ENCODE assay signal across 1 cellular context in the genomic region with DNA sequence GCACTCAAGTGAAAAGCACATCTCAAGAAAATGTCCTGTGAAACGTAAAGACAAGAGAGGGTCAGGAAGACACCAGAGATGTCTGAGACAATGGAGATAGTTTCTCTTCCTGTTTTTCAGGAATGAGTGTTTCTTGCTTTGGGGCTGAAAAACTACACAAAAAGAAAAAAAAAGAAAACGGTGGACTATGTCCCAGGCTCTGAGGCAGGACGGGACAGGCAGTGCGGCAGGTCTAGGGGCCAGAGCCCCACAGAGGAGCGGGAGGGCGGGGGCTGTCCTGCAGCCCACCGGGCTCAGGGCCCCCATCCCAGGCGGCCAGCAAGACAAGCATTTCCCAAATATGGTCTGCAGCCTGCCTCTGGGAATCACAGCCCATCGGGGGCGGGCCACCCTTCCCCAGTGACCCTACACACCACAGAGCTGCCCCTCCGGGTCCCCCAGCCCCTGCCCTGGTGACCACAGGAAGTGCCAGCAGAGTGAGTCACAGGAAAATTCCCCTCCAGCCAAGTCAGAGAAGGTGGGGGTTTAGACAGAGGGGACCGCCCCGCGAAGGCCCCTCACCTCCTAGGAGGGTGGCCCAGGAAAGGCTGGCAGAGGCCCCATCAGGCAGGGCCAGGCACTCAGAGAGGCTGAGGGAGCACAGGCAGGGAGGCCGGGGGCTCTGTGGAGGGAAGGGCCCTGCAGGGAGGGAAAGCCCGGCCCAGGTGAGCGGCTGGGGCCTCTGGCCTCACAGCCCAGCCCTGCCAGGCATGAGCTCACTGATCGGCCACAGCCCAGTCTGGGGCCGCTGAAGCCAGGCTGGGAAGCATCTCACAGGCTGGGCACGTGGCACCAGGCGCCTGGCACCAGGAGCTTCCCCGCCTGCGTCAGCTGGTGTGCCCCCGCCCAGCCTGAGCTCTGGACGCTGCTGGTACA.
TF ChIP-seq lines count a peak whose summit lies in the region.

No MANE protein-coding gene starts in this region.

TF ChIP-seq in HepG2, 621 proteins besides CTCF, POLR2A, EP300 and RAD21 (continued from another document and continues in another):
- TF ChIP-seq, protein P1, sequence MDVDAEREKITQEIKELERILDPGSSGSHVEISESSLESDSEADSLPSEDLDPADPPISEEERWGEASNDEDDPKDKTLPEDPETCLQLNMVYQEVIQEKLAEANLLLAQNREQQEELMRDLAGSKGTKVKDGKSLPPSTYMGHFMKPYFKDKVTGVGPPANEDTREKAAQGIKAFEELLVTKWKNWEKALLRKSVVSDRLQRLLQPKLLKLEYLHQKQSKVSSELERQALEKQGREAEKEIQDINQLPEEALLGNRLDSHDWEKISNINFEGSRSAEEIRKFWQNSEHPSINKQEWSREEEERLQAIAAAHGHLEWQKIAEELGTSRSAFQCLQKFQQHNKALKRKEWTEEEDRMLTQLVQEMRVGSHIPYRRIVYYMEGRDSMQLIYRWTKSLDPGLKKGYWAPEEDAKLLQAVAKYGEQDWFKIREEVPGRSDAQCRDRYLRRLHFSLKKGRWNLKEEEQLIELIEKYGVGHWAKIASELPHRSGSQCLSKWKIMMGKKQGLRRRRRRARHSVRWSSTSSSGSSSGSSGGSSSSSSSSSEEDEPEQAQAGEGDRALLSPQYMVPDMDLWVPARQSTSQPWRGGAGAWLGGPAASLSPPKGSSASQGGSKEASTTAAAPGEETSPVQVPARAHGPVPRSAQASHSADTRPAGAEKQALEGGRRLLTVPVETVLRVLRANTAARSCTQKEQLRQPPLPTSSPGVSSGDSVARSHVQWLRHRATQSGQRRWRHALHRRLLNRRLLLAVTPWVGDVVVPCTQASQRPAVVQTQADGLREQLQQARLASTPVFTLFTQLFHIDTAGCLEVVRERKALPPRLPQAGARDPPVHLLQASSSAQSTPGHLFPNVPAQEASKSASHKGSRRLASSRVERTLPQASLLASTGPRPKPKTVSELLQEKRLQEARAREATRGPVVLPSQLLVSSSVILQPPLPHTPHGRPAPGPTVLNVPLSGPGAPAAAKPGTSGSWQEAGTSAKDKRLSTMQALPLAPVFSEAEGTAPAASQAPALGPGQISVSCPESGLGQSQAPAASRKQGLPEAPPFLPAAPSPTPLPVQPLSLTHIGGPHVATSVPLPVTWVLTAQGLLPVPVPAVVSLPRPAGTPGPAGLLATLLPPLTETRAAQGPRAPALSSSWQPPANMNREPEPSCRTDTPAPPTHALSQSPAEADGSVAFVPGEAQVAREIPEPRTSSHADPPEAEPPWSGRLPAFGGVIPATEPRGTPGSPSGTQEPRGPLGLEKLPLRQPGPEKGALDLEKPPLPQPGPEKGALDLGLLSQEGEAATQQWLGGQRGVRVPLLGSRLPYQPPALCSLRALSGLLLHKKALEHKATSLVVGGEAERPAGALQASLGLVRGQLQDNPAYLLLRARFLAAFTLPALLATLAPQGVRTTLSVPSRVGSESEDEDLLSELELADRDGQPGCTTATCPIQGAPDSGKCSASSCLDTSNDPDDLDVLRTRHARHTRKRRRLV (CRISPR knock-in tag; IDR thresholded peaks at IDR 0.05), result peak; percentile 95
- TF ChIP-seq ZNF558 (CRISPR knock-in tag; IDR thresholded peaks at IDR 0.05; ENCODE audit: borderline replicate concordance) (peak; percentile 66; the same call in 1 of the 2 replicates), ZMYM2 (CRISPR knock-in tag; IDR thresholded peaks at IDR 0.05) (peak; percentile 99), ZFP1 (CRISPR knock-in tag; IDR thresholded peaks at IDR 0.05) (peak; percentile 88; the same call in 1 of the 2 replicates), JUN (CRISPR knock-in tag; IDR thresholded peaks at IDR 0.05) (peak; percentile 99), ZNF75D (CRISPR knock-in tag; IDR thresholded peaks at IDR 0.05; ENCODE audit: borderline replicate concordance) (no peak), IRX3 (CRISPR knock-in tag; IDR thresholded peaks at IDR 0.05; ENCODE audit: borderline replicate concordance, low read depth) (0 out of 2 replicates have a peak, but pooled peaks have one; percentile 19), HDAC6 (IDR thresholded peaks at IDR 0.05; ENCODE audit: low read depth, low read length) (no peak), SMYD3 (CRISPR knock-in tag; IDR thresholded peaks at IDR 0.05) (no peak), POLR2G (IDR thresholded peaks at IDR 0.05; ENCODE audit: low read depth, low read length) (peak; percentile 94), ZEB1 (IDR thresholded peaks at IDR 0.05; ENCODE audit: insufficient replicate concordance, low read depth) (peak; percentile 90), SIN3B (IDR thresholded peaks at IDR 0.05; ENCODE audit: low read length) (no peak), FOXO1 (CRISPR knock-in tag; IDR thresholded peaks at IDR 0.05) (peak; percentile 51; the same call in 1 of the 2 replicates), TOPORS (CRISPR knock-in tag; IDR thresholded peaks at IDR 0.05) (no peak), ZNF143 (CRISPR knock-in tag; IDR thresholded peaks at IDR 0.05) (peak; percentile 57), ZFP36 (IDR thresholded peaks at IDR 0.05; ENCODE audit: borderline replicate concordance, low read depth, low read length, partially characterized antibody) (peak; percentile 7), SKI (IDR thresholded peaks at IDR 0.05; ENCODE audit: partially characterized antibody) (peak; percentile 81), GABPB1 (CRISPR knock-in tag; IDR thresholded peaks at IDR 0.05) (peak; percentile 94), SPEN (CRISPR knock-in tag; IDR thresholded peaks at IDR 0.05; ENCODE audit: low read depth) (peak; percentile 71), NR2C2 (CRISPR knock-in tag; IDR thresholded peaks at IDR 0.05; ENCODE audit: borderline replicate concordance) (peak; percentile 87), XRCC5 (optimal IDR thresholded peaks at IDR 0.05; ENCODE audit: low read length) (peak; percentile 98), KLF12 (CRISPR knock-in tag; IDR thresholded peaks at IDR 0.05; ENCODE audit: borderline replicate concordance) (no peak), ZNF232 (CRISPR knock-in tag; IDR thresholded peaks at IDR 0.05; ENCODE audit: borderline replicate concordance) (peak; percentile 86), SIX1 (CRISPR knock-in tag; IDR thresholded peaks at IDR 0.05; ENCODE audit: borderline replicate concordance) (peak; percentile 29; the same call in 1 of the 2 replicates), ONECUT2 (CRISPR knock-in tag; IDR thresholded peaks at IDR 0.05) (no peak)
- TF ChIP-seq, protein P2, sequence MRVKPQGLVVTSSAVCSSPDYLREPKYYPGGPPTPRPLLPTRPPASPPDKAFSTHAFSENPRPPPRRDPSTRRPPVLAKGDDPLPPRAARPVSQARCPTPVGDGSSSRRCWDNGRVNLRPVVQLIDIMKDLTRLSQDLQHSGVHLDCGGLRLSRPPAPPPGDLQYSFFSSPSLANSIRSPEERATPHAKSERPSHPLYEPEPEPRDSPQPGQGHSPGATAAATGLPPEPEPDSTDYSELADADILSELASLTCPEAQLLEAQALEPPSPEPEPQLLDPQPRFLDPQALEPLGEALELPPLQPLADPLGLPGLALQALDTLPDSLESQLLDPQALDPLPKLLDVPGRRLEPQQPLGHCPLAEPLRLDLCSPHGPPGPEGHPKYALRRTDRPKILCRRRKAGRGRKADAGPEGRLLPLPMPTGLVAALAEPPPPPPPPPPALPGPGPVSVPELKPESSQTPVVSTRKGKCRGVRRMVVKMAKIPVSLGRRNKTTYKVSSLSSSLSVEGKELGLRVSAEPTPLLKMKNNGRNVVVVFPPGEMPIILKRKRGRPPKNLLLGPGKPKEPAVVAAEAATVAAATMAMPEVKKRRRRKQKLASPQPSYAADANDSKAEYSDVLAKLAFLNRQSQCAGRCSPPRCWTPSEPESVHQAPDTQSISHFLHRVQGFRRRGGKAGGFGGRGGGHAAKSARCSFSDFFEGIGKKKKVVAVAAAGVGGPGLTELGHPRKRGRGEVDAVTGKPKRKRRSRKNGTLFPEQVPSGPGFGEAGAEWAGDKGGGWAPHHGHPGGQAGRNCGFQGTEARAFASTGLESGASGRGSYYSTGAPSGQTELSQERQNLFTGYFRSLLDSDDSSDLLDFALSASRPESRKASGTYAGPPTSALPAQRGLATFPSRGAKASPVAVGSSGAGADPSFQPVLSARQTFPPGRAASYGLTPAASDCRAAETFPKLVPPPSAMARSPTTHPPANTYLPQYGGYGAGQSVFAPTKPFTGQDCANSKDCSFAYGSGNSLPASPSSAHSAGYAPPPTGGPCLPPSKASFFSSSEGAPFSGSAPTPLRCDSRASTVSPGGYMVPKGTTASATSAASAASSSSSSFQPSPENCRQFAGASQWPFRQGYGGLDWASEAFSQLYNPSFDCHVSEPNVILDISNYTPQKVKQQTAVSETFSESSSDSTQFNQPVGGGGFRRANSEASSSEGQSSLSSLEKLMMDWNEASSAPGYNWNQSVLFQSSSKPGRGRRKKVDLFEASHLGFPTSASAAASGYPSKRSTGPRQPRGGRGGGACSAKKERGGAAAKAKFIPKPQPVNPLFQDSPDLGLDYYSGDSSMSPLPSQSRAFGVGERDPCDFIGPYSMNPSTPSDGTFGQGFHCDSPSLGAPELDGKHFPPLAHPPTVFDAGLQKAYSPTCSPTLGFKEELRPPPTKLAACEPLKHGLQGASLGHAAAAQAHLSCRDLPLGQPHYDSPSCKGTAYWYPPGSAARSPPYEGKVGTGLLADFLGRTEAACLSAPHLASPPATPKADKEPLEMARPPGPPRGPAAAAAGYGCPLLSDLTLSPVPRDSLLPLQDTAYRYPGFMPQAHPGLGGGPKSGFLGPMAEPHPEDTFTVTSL (CRISPR knock-in tag; IDR thresholded peaks at IDR 0.05; ENCODE audit: borderline replicate concordance), result peak; percentile 91
- TF ChIP-seq, protein P3, sequence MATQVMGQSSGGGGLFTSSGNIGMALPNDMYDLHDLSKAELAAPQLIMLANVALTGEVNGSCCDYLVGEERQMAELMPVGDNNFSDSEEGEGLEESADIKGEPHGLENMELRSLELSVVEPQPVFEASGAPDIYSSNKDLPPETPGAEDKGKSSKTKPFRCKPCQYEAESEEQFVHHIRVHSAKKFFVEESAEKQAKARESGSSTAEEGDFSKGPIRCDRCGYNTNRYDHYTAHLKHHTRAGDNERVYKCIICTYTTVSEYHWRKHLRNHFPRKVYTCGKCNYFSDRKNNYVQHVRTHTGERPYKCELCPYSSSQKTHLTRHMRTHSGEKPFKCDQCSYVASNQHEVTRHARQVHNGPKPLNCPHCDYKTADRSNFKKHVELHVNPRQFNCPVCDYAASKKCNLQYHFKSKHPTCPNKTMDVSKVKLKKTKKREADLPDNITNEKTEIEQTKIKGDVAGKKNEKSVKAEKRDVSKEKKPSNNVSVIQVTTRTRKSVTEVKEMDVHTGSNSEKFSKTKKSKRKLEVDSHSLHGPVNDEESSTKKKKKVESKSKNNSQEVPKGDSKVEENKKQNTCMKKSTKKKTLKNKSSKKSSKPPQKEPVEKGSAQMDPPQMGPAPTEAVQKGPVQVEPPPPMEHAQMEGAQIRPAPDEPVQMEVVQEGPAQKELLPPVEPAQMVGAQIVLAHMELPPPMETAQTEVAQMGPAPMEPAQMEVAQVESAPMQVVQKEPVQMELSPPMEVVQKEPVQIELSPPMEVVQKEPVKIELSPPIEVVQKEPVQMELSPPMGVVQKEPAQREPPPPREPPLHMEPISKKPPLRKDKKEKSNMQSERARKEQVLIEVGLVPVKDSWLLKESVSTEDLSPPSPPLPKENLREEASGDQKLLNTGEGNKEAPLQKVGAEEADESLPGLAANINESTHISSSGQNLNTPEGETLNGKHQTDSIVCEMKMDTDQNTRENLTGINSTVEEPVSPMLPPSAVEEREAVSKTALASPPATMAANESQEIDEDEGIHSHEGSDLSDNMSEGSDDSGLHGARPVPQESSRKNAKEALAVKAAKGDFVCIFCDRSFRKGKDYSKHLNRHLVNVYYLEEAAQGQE (IDR thresholded peaks at IDR 0.05; ENCODE audit: borderline replicate concordance in 1 of 2, low read depth in 1 of 2, low read length in 2 of 2), result peak in 1 of 2 experiments; percentile 60; a peak in 1 of 4 replicates
- TF ChIP-seq, protein P4, sequence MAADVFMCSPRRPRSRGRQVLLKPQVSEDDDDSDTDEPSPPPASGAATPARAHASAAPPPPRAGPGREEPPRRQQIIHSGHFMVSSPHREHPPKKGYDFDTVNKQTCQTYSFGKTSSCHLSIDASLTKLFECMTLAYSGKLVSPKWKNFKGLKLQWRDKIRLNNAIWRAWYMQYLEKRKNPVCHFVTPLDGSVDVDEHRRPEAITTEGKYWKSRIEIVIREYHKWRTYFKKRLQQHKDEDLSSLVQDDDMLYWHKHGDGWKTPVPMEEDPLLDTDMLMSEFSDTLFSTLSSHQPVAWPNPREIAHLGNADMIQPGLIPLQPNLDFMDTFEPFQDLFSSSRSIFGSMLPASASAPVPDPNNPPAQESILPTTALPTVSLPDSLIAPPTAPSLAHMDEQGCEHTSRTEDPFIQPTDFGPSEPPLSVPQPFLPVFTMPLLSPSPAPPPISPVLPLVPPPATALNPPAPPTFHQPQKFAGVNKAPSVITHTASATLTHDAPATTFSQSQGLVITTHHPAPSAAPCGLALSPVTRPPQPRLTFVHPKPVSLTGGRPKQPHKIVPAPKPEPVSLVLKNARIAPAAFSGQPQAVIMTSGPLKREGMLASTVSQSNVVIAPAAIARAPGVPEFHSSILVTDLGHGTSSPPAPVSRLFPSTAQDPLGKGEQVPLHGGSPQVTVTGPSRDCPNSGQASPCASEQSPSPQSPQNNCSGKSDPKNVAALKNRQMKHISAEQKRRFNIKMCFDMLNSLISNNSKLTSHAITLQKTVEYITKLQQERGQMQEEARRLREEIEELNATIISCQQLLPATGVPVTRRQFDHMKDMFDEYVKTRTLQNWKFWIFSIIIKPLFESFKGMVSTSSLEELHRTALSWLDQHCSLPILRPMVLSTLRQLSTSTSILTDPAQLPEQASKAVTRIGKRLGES (CRISPR knock-in tag; IDR thresholded peaks at IDR 0.05; ENCODE audit: borderline replicate concordance), result no peak
- TF ChIP-seq, protein P5, sequence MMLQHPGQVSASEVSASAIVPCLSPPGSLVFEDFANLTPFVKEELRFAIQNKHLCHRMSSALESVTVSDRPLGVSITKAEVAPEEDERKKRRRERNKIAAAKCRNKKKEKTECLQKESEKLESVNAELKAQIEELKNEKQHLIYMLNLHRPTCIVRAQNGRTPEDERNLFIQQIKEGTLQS (CRISPR knock-in tag; IDR thresholded peaks at IDR 0.05), result peak; percentile 99
- TF ChIP-seq, protein P6, sequence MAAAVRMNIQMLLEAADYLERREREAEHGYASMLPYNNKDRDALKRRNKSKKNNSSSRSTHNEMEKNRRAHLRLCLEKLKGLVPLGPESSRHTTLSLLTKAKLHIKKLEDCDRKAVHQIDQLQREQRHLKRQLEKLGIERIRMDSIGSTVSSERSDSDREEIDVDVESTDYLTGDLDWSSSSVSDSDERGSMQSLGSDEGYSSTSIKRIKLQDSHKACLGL (CRISPR knock-in tag; IDR thresholded peaks at IDR 0.05), result peak; percentile 96
- TF ChIP-seq, protein P7, sequence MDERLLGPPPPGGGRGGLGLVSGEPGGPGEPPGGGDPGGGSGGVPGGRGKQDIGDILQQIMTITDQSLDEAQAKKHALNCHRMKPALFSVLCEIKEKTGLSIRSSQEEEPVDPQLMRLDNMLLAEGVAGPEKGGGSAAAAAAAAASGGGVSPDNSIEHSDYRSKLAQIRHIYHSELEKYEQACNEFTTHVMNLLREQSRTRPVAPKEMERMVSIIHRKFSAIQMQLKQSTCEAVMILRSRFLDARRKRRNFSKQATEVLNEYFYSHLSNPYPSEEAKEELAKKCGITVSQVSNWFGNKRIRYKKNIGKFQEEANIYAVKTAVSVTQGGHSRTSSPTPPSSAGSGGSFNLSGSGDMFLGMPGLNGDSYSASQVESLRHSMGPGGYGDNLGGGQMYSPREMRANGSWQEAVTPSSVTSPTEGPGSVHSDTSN (CRISPR knock-in tag; IDR thresholded peaks at IDR 0.05), result no peak
- TF ChIP-seq, protein P8, sequence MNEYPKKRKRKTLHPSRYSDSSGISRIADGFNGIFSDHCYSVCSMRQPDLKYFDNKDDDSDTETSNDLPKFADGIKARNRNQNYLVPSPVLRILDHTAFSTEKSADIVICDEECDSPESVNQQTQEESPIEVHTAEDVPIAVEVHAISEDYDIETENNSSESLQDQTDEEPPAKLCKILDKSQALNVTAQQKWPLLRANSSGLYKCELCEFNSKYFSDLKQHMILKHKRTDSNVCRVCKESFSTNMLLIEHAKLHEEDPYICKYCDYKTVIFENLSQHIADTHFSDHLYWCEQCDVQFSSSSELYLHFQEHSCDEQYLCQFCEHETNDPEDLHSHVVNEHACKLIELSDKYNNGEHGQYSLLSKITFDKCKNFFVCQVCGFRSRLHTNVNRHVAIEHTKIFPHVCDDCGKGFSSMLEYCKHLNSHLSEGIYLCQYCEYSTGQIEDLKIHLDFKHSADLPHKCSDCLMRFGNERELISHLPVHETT (CRISPR knock-in tag; conservative IDR thresholded peaks at IDR 0.05), result peak; percentile 82; the same call in 1 of the 2 replicates
